In genomic region chr1:28648493-28649238, GRCh38 we compare ENCODE assay signal across 1 cellular context.
TF ChIP-seq lines count a peak whose summit lies in the region.

Gene RNU11 (plus strand): TSS chr1:28648600.

TF ChIP-seq in GM12878, 131 proteins besides CTCF, POLR2A, EP300 and RAD21 (continued from another document and continues in another):
- TF ChIP-seq BCLAF1 (IDR thresholded peaks at IDR 0.05) (no peak; the same call in 1 of the 2 replicates), NFXL1 (IDR thresholded peaks at IDR 0.05; ENCODE audit: borderline replicate concordance) (no peak), ZNF622 (IDR thresholded peaks at IDR 0.05) (no peak), CEBPB (IDR thresholded peaks at IDR 0.05; ENCODE audit: borderline replicate concordance in 1 of 2, low read depth in 2 of 2, low read length in 2 of 2) (peak; percentile 35 to 98; a peak in 3 of 4 replicates), IRF5 (IDR thresholded peaks at IDR 0.05; ENCODE audit: borderline replicate concordance) (no peak), PRDM15 (CRISPR knock-in tag; IDR thresholded peaks at IDR 0.05) (peak; percentile 100), MXI1 (IDR thresholded peaks at IDR 0.05; ENCODE audit: low read depth, low read length) (peak; percentile 95; the same call in 1 of the 2 replicates), MEF2A (IDR thresholded peaks at IDR 0.05; ENCODE audit: insufficient read depth, low read depth, low read length) (peak; percentile 94), FOS (IDR thresholded peaks at IDR 0.05; ENCODE audit: borderline replicate concordance, extremely low read depth, insufficient read length) (no peak), E4F1 (IDR thresholded peaks at IDR 0.05; ENCODE audit: borderline replicate concordance, partially characterized antibody) (peak; percentile 19), EED (IDR thresholded peaks at IDR 0.05; ENCODE audit: low read depth) (peak; percentile 84), MEF2B (IDR thresholded peaks at IDR 0.05; ENCODE audit: partially characterized antibody, poor library complexity, severe bottlenecking) (peak; percentile 51), STAT3 (IDR thresholded peaks at IDR 0.05; ENCODE audit: low read depth, low read length) (no peak; the same call in 1 of the 2 replicates), HDAC2 (IDR thresholded peaks at IDR 0.05) (no peak), TCF3 (IDR thresholded peaks at IDR 0.05; ENCODE audit: borderline replicate concordance, insufficient read depth, low read depth, low read length) (peak; percentile 100), SMC3 (IDR thresholded peaks at IDR 0.05; ENCODE audit: borderline replicate concordance, low read length) (no peak), E2F8 (IDR thresholded peaks at IDR 0.05; ENCODE audit: low read depth, partially characterized antibody) (peak; percentile 73), HCFC1 (IDR thresholded peaks at IDR 0.05; ENCODE audit: low read length) (peak; percentile 76), IKZF2 (IDR thresholded peaks at IDR 0.05) (peak; percentile 89 to 91), YBX1 (IDR thresholded peaks at IDR 0.05) (no peak), BMI1 (IDR thresholded peaks at IDR 0.05; ENCODE audit: borderline replicate concordance) (peak; percentile 98), ZNF217 (IDR thresholded peaks at IDR 0.05) (no peak), HDAC6 (IDR thresholded peaks at IDR 0.05; ENCODE audit: unreplicated experiment) (peak; percentile 100), POLR2AphosphoS5 (IDR thresholded peaks at IDR 0.05; ENCODE audit: low read length) (peak; percentile 100), TCF12 (IDR thresholded peaks at IDR 0.05; ENCODE audit: low read depth, low read length) (peak; percentile 98), USF1 (IDR thresholded peaks at IDR 0.05; ENCODE audit: borderline replicate concordance, extremely low read length, insufficient read depth, low read depth, low read length) (peak; percentile 10), NRF1 (conservative IDR thresholded peaks at IDR 0.05; ENCODE audit: low read depth, low read length) (no peak), BRCA1 (IDR thresholded peaks at IDR 0.05; ENCODE audit: low read depth, low read length) (peak; percentile 62; the same call in 1 of the 2 replicates), KLF5 (IDR thresholded peaks at IDR 0.05; ENCODE audit: partially characterized antibody) (peak; percentile 97), ETV6 (conservative IDR thresholded peaks at IDR 0.05 in 1 of 2, IDR thresholded peaks at IDR 0.05 in 1 of 2; ENCODE audit: borderline replicate concordance in 1 of 2, low read depth in 1 of 2) (peak in 1 of 2 experiments; percentile 91; a peak in 2 of 4 replicates), SKIL (IDR thresholded peaks at IDR 0.05; ENCODE audit: low read depth, poor library complexity, severe bottlenecking) (peak; percentile 89), GABPA (IDR thresholded peaks at IDR 0.05; ENCODE audit: low read depth) (peak; percentile 73), CBX5 (IDR thresholded peaks at IDR 0.05; ENCODE audit: low read depth) (peak; percentile 98), ZZZ3 (IDR thresholded peaks at IDR 0.05; ENCODE audit: control insufficient read depth, insufficient read length, low read depth) (no peak), CHD2 (IDR thresholded peaks at IDR 0.05; ENCODE audit: borderline replicate concordance, low read depth, low read length) (peak; percentile 83), ZNF274 (IDR thresholded peaks at IDR 0.05; ENCODE audit: insufficient read depth, insufficient read length) (no peak), ZNF384 (IDR thresholded peaks at IDR 0.05; ENCODE audit: borderline replicate concordance, low read depth, low read length) (peak; percentile 89), NFYA (IDR thresholded peaks at IDR 0.05; ENCODE audit: borderline replicate concordance, low read depth, low read length) (no peak), RCOR1 (conservative IDR thresholded peaks at IDR 0.05; ENCODE audit: low read depth, low read length) (peak; percentile 96; the same call in 1 of the 2 replicates), EGR1 (IDR thresholded peaks at IDR 0.05; ENCODE audit: borderline replicate concordance in 1 of 2, low read depth in 2 of 2, low read length in 2 of 2) (peak; percentile 83 to 98), SMAD1 (IDR thresholded peaks at IDR 0.05; ENCODE audit: low read depth, partially characterized antibody) (peak; percentile 100), E2F4 (IDR thresholded peaks at IDR 0.05; ENCODE audit: low read depth, low read length) (no peak)
